Comparison of ENCODE assay signal across 16 cellular contexts in genomic region chr1:25760871-25761270, GRCh38. TPM values are rescaled to one million over a fixed set of nuclear protein-coding genes. Genes with fewer than 3 reads are reported as not detected.
A peak's percentile ranks its signal among the peaks of the same experiment; 100 is the strongest.
DNase-seq lines count a peak whose midpoint lies in the region; ATAC-seq, FAIRE-seq and TF ChIP-seq lines count a peak whose summit lies in the region.
"Had no signal": no experiment of that assay in that cellular context is flagged by ENCODE, and none has a peak within 500 bp of the region (broad histone marks: within the 10 kb centered on the region; RNA-seq: fewer than 3 reads in every experiment).

No MANE protein-coding gene starts in this region.

- peaks cover 9% of the 10 kb centered on the region for H3K27me3 Mint-ChIP-seq in neural progenitor cell (ENCODE audit: insufficient read depth, low read depth)

- no peaks in the 10 kb centered on the region for H3K9me3 Mint-ChIP-seq in neural progenitor cell

- no peak overlapping the region for H3K4me3 ChIP-seq in K562
- H3K4me3 ChIP-seq in neural progenitor cell: no peak overlapping the region
- H3K4me3 ChIP-seq in MM.1S (ENCODE audit: low read length): no peak overlapping the region

- peaks cover 29% of the 10 kb centered on the region for H4K20me1 ChIP-seq in K562 (replicated peaks; ENCODE audit: control insufficient read depth, insufficient read depth, low read length)
- no peaks in the 10 kb centered on the region for H4K20me1 ChIP-seq in neural progenitor cell (ENCODE audit: low read depth)
- H4K20me1 ChIP-seq in MM.1S (ENCODE audit: insufficient read depth, low read length): no peaks in the 10 kb centered on the region

- peak; percentile 37 for DNase-seq in NCI-H82 (lab: John Stamatoyannopoulos, UW)
- DNase-seq in NCI-H82 treated with DMSO at 0.1 percent for 48 hours (lab: John Stamatoyannopoulos, UW; ENCODE audit: unreplicated experiment): no peak
- DNase-seq in NCI-H524 treated with DMSO at 0.1 percent for 48 hours (lab: John Stamatoyannopoulos, UW): peak; percentile 55
- peak in 3 of 4 experiments; percentile 44 to 68 (median 66) for DNase-seq in K562 (ENCODE audit: extremely low read depth in 1 of 4, low spot score in 3 of 4)
- DNase-seq in neural progenitor cell (ENCODE audit: low spot score): no peak
- DNase-seq in MM.1S: no peak
- DNase-seq in NCI-H1930 (lab: John Stamatoyannopoulos, UW): no peak
- DNase-seq: GOT3; KG1; NCI-H226; NCI-H526 treated with DMSO at 0.1 percent for 48 hours; NK-92 treated with Interleukin-12 subunit alpha and Interleukin-12 subunit beta, amount 100 ng/mL, for 24 hours; RPMI8226; SW 1271 had no signal

- no peak for TF ChIP-seq POLR2A in K562 (conservative IDR thresholded peaks at IDR 0.05)

- H3K9ac ChIP-seq in K562 (ENCODE audit: insufficient read depth in 1 of 2, low read depth in 2 of 2, low read length in 2 of 2) (no peak overlapping the region), neural progenitor cell (no peak overlapping the region), MM.1S (ENCODE audit: low read length) (no peak overlapping the region)

- H2AFZ ChIP-seq in K562 (ENCODE audit: low read depth, low read length) (no peak overlapping the region), neural progenitor cell (replicated peaks) (no peak overlapping the region), MM.1S (ENCODE audit: low read length) (no peak overlapping the region)

- BruUV-seq in K562 (replicated peaks; lab: Mats Ljungman, UMichigan): no TSS peak

- POLR2A ChIA-PET in K562 (lab: Yijun Ruan, JAX): interaction anchor here (0.6 kb wide), 1 partner anchor 617 kb away, joined by 4 read pairs; no protein-coding TSS in a partner anchor

- CTCF ChIA-PET in K562 (lab: Yijun Ruan, JAX; ENCODE audit: low intra/inter-chr PET ratio): no interaction called here

- no peaks in the 10 kb centered on the region for H3F3A ChIP-seq in neural progenitor cell (ENCODE audit: low read depth)
- H3F3A ChIP-seq in MM.1S (ENCODE audit: insufficient read depth, low read length): no peaks in the 10 kb centered on the region

- H3K9me3 ChIP-seq in K562 (replicated peaks; ENCODE audit: control insufficient read depth, insufficient read depth, low read depth, low read length) (no peaks in the 10 kb centered on the region), neural progenitor cell (ENCODE audit: low read depth) (no peaks in the 10 kb centered on the region), MM.1S (replicated peaks; ENCODE audit: insufficient read depth, low read length) (no peaks in the 10 kb centered on the region)

- peak; percentile 74 for ATAC-seq in K562
- no peak for ATAC-seq in GM21423 (IDR thresholded peaks at IDR 0.05; ENCODE audit: unreplicated experiment)

- peaks cover 41% of the 10 kb centered on the region for H3K4me1 Mint-ChIP-seq in neural progenitor cell

- H3K27ac ChIP-seq in K562 (ENCODE audit: extremely low read depth, low read depth, low read length) (no peak overlapping the region), neural progenitor cell (no peak overlapping the region), MM.1S (ENCODE audit: low read length) (no peak overlapping the region)
- H3K27ac ChIP-seq: C4-2B had no signal

- TF ChIP-seq RAD21 in K562 (CRISPR knock-in tag; conservative IDR thresholded peaks at IDR 0.05 in 1 of 2, IDR thresholded peaks at IDR 0.05 in 1 of 2): no peak

- no peaks in the 10 kb centered on the region for H3K36me3 ChIP-seq in K562 (ENCODE audit: control insufficient read depth, insufficient read depth, low read length)
- no peaks in the 10 kb centered on the region for H3K36me3 ChIP-seq in neural progenitor cell
- H3K36me3 ChIP-seq in MM.1S (replicated peaks; ENCODE audit: insufficient read depth, low read length): no peaks in the 10 kb centered on the region

- no peak overlapping the region for H3K4me3 Mint-ChIP-seq in neural progenitor cell

- no peaks in the 10 kb centered on the region for H3K36me3 Mint-ChIP-seq in neural progenitor cell

- H3K27me3 ChIP-seq in K562 (ENCODE audit: control insufficient read depth in 2 of 2, insufficient read depth in 2 of 2, low read length in 2 of 2): peaks cover 29 to 49% of the 10 kb centered on the region in 2 experiments
- no peaks in the 10 kb centered on the region for H3K27me3 ChIP-seq in neural progenitor cell
- H3K27me3 ChIP-seq in MM.1S (replicated peaks; ENCODE audit: insufficient read depth, low read length): no peaks in the 10 kb centered on the region

- no peaks in the 10 kb centered on the region for H3K79me2 ChIP-seq in K562 (ENCODE audit: control insufficient read depth, insufficient read depth, low read length)
- no peaks in the 10 kb centered on the region for H3K79me2 ChIP-seq in neural progenitor cell (ENCODE audit: low read depth)
- no peaks in the 10 kb centered on the region for H3K79me2 ChIP-seq in MM.1S (ENCODE audit: low read length)

- peak; percentile 82 for FAIRE-seq in K562 (lab: Jason Lieb, UNC)

- in situ Hi-C loops in K562 (cut with MboI): no loop called here

- TF ChIP-seq EP300 in K562 (IDR thresholded peaks at IDR 0.05; ENCODE audit: low read length): peak; percentile 97

- TF ChIP-seq CTCF in K562 (IDR thresholded peaks at IDR 0.05 in 2 of 3, conservative IDR thresholded peaks at IDR 0.05 in 1 of 3; ENCODE audit: insufficient read depth in 2 of 3, low read depth in 1 of 3, low read length in 3 of 3): no peak
- no peak for TF ChIP-seq CTCF in neural progenitor cell (IDR thresholded peaks at IDR 0.05)
- TF ChIP-seq CTCF in MM.1S (IDR thresholded peaks at IDR 0.05; ENCODE audit: low read length): no peak

- H3K4me1 ChIP-seq in K562 (replicated peaks in 1 of 2; ENCODE audit: control insufficient read depth in 2 of 2, insufficient read depth in 2 of 2, low read length in 2 of 2) (peaks cover 7 to 16% of the 10 kb centered on the region in 2 experiments), neural progenitor cell (peaks cover 23% of the 10 kb centered on the region), MM.1S (ENCODE audit: low read length) (no peaks in the 10 kb centered on the region)

- no peaks in the 10 kb centered on the region for H3K9me1 ChIP-seq in K562 (ENCODE audit: control insufficient read depth, insufficient read depth, low read length)

- intact Hi-C loops in K562 (cut with micrococcal nuclease): loop anchor here (2.0 kb wide), 1 partner anchor 36 kb away; no protein-coding TSS in a partner anchor

- no peaks in the 10 kb centered on the region for H3K9me2 ChIP-seq in MM.1S (replicated peaks; ENCODE audit: insufficient read depth, low read length)

- H3K4me2 ChIP-seq in K562 (ENCODE audit: insufficient read depth, low read length) (no peak overlapping the region), neural progenitor cell (no peak overlapping the region), MM.1S (ENCODE audit: low read depth, low read length) (no peak overlapping the region)

- WGBS in K562 (ENCODE audit: insufficient coverage, low coverage, missing lambda C conversion rate): 1% methylated on average over 5 of the region's 5 CpGs

- peak overlapping the region; percentile 63 for H3K27ac Mint-ChIP-seq in neural progenitor cell

RNA-seq across cellular contexts. Expression of gene SELENON, which starts 39.1 kb away (rescaled TPM):
- 10.6 and 27.1 TPM in 2 replicates for total RNA-seq in K562 (2011; cell fraction: chromatin; rRNA removed; ENCODE audit: low replicate concordance)
- total RNA-seq in K562 (2011; cell fraction: nucleolus; rRNA removed): 20.8 and 22.0 TPM in 2 replicates
- total RNA-seq in K562 (2011; cell fraction: nucleoplasm; rRNA removed): 23.3 and 31.8 TPM in 2 replicates
- total RNA-seq in K562 (2014; rRNA removed): 6.1 and 10.0 TPM in 2 replicates
- 5.1 and 6.8 TPM in 2 replicates for total RNA-seq in K562 (2014; rRNA removed; fragmentation: Illumina TruSeq; extraction: Trizol)
- 7.0 and 7.4 TPM in 2 replicates for total RNA-seq in K562 (2015; rRNA removed; fragmentation: Illumina TruSeq; extraction: Trizol)
- total RNA-seq in K562 (2021): 21.2 and 24.4 TPM in 2 replicates
- 7.1 and 7.2 TPM in 2 replicates for polyA plus RNA-seq in K562 (2011; rRNA removed)
- 12.7 and 12.8 TPM in 2 replicates for polyA plus RNA-seq in K562 (2011; cell fraction: cytosol; rRNA removed)
- polyA plus RNA-seq in K562 (2011; cell fraction: nucleus; rRNA removed): 13.8 and 19.5 TPM in 2 replicates
- polyA plus RNA-seq in K562 (2012): 17.5 and 37.6 TPM in 2 replicates
- 26.7 and 28.9 TPM in 2 replicates for polyA plus RNA-seq in K562 (2014; fragmentation: Illumina TruSeq; extraction: Trizol)
- polyA plus RNA-seq in K562 (2014; fragmentation: Nextera tagmentation; extraction: Ambion mirVana): 1 to 10 TPM in 1 of 2 experiments, under 1 TPM in 1; 0.43 to 1.5 TPM
- polyA plus RNA-seq in K562 (2014; rRNA removed): 12.5 and 12.6 TPM in 2 replicates
- polyA minus RNA-seq in K562 (2011; rRNA and poly(A)+ RNA removed): 3.7 and 4.2 TPM in 2 replicates
- 12.5 and 15.8 TPM in 2 replicates for polyA minus RNA-seq in K562 (2011; cell fraction: cytosol; rRNA and poly(A)+ RNA removed)
- 2.4 and 3.6 TPM in 2 replicates for polyA minus RNA-seq in K562 (2011; cell fraction: nucleus; rRNA and poly(A)+ RNA removed)
- total RNA-seq in neural progenitor cell (ENCODE audit: low replicate concordance): 24.9 and 50.4 TPM in 2 replicates

RNA-seq across cellular contexts. Expression of gene MTFR1L, which starts 58.9 kb away (rescaled TPM):
- total RNA-seq in K562 (2011; cell fraction: chromatin; rRNA removed; ENCODE audit: low replicate concordance): 93.2 and 162 TPM in 2 replicates
- total RNA-seq in K562 (2011; cell fraction: nucleolus; rRNA removed): 112 and 114 TPM in 2 replicates
- total RNA-seq in K562 (2011; cell fraction: nucleoplasm; rRNA removed): 110 and 117 TPM in 2 replicates
- total RNA-seq in K562 (2014; rRNA removed) (43.5 and 54.9 TPM in 2 replicates), K562 (2014; rRNA removed; fragmentation: Illumina TruSeq; extraction: Trizol) (39.2 and 41.4 TPM in 2 replicates), K562 (2015; rRNA removed; fragmentation: Illumina TruSeq; extraction: Trizol) (45.2 and 45.8 TPM in 2 replicates), K562 (2021) (54.3 and 58.5 TPM in 2 replicates), neural progenitor cell (ENCODE audit: low replicate concordance) (20.7 and 31.2 TPM in 2 replicates)
- polyA plus RNA-seq in K562 (2011; rRNA removed) (53.7 and 79.7 TPM in 2 replicates), K562 (2014; fragmentation: Illumina TruSeq; extraction: Trizol) (71.0 and 84.8 TPM in 2 replicates), K562 (2014; fragmentation: Nextera tagmentation; extraction: Ambion mirVana) (10 to 100 TPM; 81.2 to 98.5 TPM), K562 (2014; rRNA removed) (45.1 and 60.0 TPM in 2 replicates)
- 75.5 and 87.3 TPM in 2 replicates for polyA plus RNA-seq in K562 (2011; cell fraction: cytosol; rRNA removed)
- polyA plus RNA-seq in K562 (2011; cell fraction: nucleus; rRNA removed): 196 and 214 TPM in 2 replicates
- polyA plus RNA-seq in K562 (2012): 57.4 and 71.0 TPM in 2 replicates
- polyA minus RNA-seq in K562 (2011; rRNA and poly(A)+ RNA removed): 35.2 and 44.3 TPM in 2 replicates
- polyA minus RNA-seq in K562 (2011; cell fraction: cytosol; rRNA and poly(A)+ RNA removed): 23.6 and 25.6 TPM in 2 replicates
- 31.9 and 51.9 TPM in 2 replicates for polyA minus RNA-seq in K562 (2011; cell fraction: nucleus; rRNA and poly(A)+ RNA removed)

Comparison
In these comparisons a context has a peak if more than half of its experiments do, and no peak if none do; other contexts are left out.
1. DNase-seq: peak in NCI-H82 (single experiment), NCI-H524 treated with DMSO at 0.1 percent for 48 hours (single experiment) and K562 (3 of 4); none in NCI-H82 treated with DMSO at 0.1 percent for 48 hours (single experiment), neural progenitor cell (single experiment), MM.1S (single experiment) and NCI-H1930 (0 of 2).